In genomic region chr18:23503038-23503966, GRCh38 we compare ENCODE assay signal across 1 cellular context.
TF ChIP-seq lines count a peak whose summit lies in the region.

Gene RMC1, plus strand, starts transcription at chr18:23503511. Its CDS starts 108 bp downstream, at chr18:23503619.

TF ChIP-seq in HepG2, 621 proteins besides CTCF, POLR2A, EP300 and RAD21 (continued from another document and continues in another):
- TF ChIP-seq PRDM4 (CRISPR knock-in tag; IDR thresholded peaks at IDR 0.05; ENCODE audit: borderline replicate concordance) (no peak), ZSCAN29 (CRISPR knock-in tag; conservative IDR thresholded peaks at IDR 0.05) (peak; percentile 60; the same call in 1 of the 2 replicates), TEAD3 (CRISPR knock-in tag; optimal IDR thresholded peaks at IDR 0.05; ENCODE audit: borderline replicate concordance) (no peak), ZBTB38 (CRISPR knock-in tag; IDR thresholded peaks at IDR 0.05) (peak; percentile 69), IKZF4 (CRISPR knock-in tag; IDR thresholded peaks at IDR 0.05; ENCODE audit: borderline replicate concordance, low read depth, not compliant biosample characterization) (no peak), NRL (CRISPR knock-in tag; IDR thresholded peaks at IDR 0.05; ENCODE audit: borderline replicate concordance) (no peak), JUN (CRISPR knock-in tag; IDR thresholded peaks at IDR 0.05) (no peak), ZNF567 (CRISPR knock-in tag; IDR thresholded peaks at IDR 0.05; ENCODE audit: borderline replicate concordance) (0 out of 2 replicates have a peak, but pooled peaks have one; percentile 61), ESRRA (CRISPR knock-in tag; IDR thresholded peaks at IDR 0.05; ENCODE audit: low read depth) (peak; percentile 57; the same call in 1 of the 2 replicates), RARA (CRISPR knock-in tag; IDR thresholded peaks at IDR 0.05) (no peak), HNF1B (CRISPR knock-in tag; IDR thresholded peaks at IDR 0.05) (no peak; the same call in none of the 2 replicates), FLYWCH1 (CRISPR knock-in tag; IDR thresholded peaks at IDR 0.05) (0 out of 2 replicates have a peak, but pooled peaks have one; percentile 75), TFE3 (CRISPR knock-in tag; IDR thresholded peaks at IDR 0.05) (peak; percentile 66; the same call in 1 of the 2 replicates), ZNF414 (CRISPR knock-in tag; IDR thresholded peaks at IDR 0.05) (0 out of 2 replicates have a peak, but pooled peaks have one; percentile 22), NFRKB (IDR thresholded peaks at IDR 0.05) (no peak), ZFAT (CRISPR knock-in tag; conservative IDR thresholded peaks at IDR 0.05) (no peak), TFAP4 (IDR thresholded peaks at IDR 0.05; ENCODE audit: borderline replicate concordance, low read depth) (no peak), ZNF329 (CRISPR knock-in tag; IDR thresholded peaks at IDR 0.05; ENCODE audit: low read depth) (peak; percentile 9; the same call in 1 of the 2 replicates), HCFC1 (IDR thresholded peaks at IDR 0.05; ENCODE audit: low read depth, low read length) (no peak), NFYC (CRISPR knock-in tag; IDR thresholded peaks at IDR 0.05) (no peak), SMAD1 (CRISPR knock-in tag; IDR thresholded peaks at IDR 0.05; ENCODE audit: borderline replicate concordance, low read depth) (peak; percentile 30; the same call in 1 of the 2 replicates), THAP8 (CRISPR knock-in tag; IDR thresholded peaks at IDR 0.05; ENCODE audit: borderline replicate concordance) (0 out of 2 replicates have a peak, but pooled peaks have one; percentile 78), KDM4B (CRISPR knock-in tag; IDR thresholded peaks at IDR 0.05) (0 out of 2 replicates have a peak, but pooled peaks have one; percentile 67), KDM2A (CRISPR knock-in tag; IDR thresholded peaks at IDR 0.05; ENCODE audit: borderline replicate concordance, low read depth) (peak; percentile 81), ZNF546 (CRISPR knock-in tag; conservative IDR thresholded peaks at IDR 0.05) (peak; percentile 48; the same call in 1 of the 2 replicates), RFX1 (IDR thresholded peaks at IDR 0.05) (no peak), ZFP36 (IDR thresholded peaks at IDR 0.05; ENCODE audit: borderline replicate concordance, low read depth, low read length, partially characterized antibody) (no peak), YY1 (IDR thresholded peaks at IDR 0.05; ENCODE audit: insufficient read depth, insufficient replicate concordance, low read depth, low read length) (no peak), TFDP2 (CRISPR knock-in tag; IDR thresholded peaks at IDR 0.05) (peak; percentile 54; the same call in 1 of the 2 replicates), TAF1 (CRISPR knock-in tag; IDR thresholded peaks at IDR 0.05) (peak; percentile 75; the same call in 1 of the 2 replicates), ZZZ3 (CRISPR knock-in tag; IDR thresholded peaks at IDR 0.05; ENCODE audit: borderline replicate concordance) (no peak), ETS1 (CRISPR knock-in tag; IDR thresholded peaks at IDR 0.05) (no peak), ZNF292 (CRISPR knock-in tag; IDR thresholded peaks at IDR 0.05; ENCODE audit: borderline replicate concordance, low read depth) (no peak), TCF7 (IDR thresholded peaks at IDR 0.05; ENCODE audit: low read depth) (no peak), CCAR2 (optimal IDR thresholded peaks at IDR 0.05; ENCODE audit: low read depth, low read length) (no peak), ZNF775 (CRISPR knock-in tag; IDR thresholded peaks at IDR 0.05; ENCODE audit: borderline replicate concordance) (0 out of 2 replicates have a peak, but pooled peaks have one; percentile 34), ZNF800 (CRISPR knock-in tag; IDR thresholded peaks at IDR 0.05) (no peak), NFIB (CRISPR knock-in tag; IDR thresholded peaks at IDR 0.05; ENCODE audit: borderline replicate concordance) (no peak), SNRNP70 (IDR thresholded peaks at IDR 0.05; ENCODE audit: low read depth, low read length) (no peak), TFDP1 (CRISPR knock-in tag; IDR thresholded peaks at IDR 0.05; ENCODE audit: borderline replicate concordance) (no peak), ZNF367 (CRISPR knock-in tag; IDR thresholded peaks at IDR 0.05; ENCODE audit: borderline replicate concordance) (no peak), BCL3 (CRISPR knock-in tag; IDR thresholded peaks at IDR 0.05) (no peak), ZBTB33 (CRISPR knock-in tag; IDR thresholded peaks at IDR 0.05) (no peak), NR2F2 (IDR thresholded peaks at IDR 0.05; ENCODE audit: borderline replicate concordance, low read depth) (no peak)
